In genomic region chr13:34512811-34513210, GRCh38 we compare ENCODE assay signal across 23 cellular contexts.
"Had no signal": no experiment of that assay in that cellular context is flagged by ENCODE, and none has a peak within 500 bp of the region (broad histone marks: within the 10 kb centered on the region; RNA-seq: fewer than 3 reads in every experiment).

No MANE protein-coding gene starts in this region.

- H3K9me3 ChIP-seq: esophagus muscularis mucosa, gastroesophageal sphincter, heart left ventricle, lower lobe of right lung, mucosa of descending colon had no signal

- FAIRE-seq: colon, endothelial cell of umbilical vein, frontal cortex had no signal

- H3K4me2 ChIP-seq: hepatocyte had no signal

- H3K79me2 ChIP-seq: hepatocyte had no signal

- H3K4me3 ChIP-seq: coronary artery, dorsolateral prefrontal cortex, esophagus muscularis mucosa, gastroesophageal sphincter, heart left ventricle, hepatocyte, left lung, lower lobe of right lung, mucosa of descending colon had no signal

- H2AFZ ChIP-seq: hepatocyte had no signal

- H3K4me1 ChIP-seq: esophagus muscularis mucosa, foreskin keratinocyte, gastroesophageal sphincter, heart left ventricle, left lung, lower lobe of right lung had no signal

- DNase-seq: dermis blood vessel endothelial cell; dorsolateral prefrontal cortex; effector CD4-positive, alpha-beta T cell; effector memory CD4-positive, alpha-beta T cell; foreskin keratinocyte; heart left ventricle; hypothalamus; immature natural killer cell; islet precursor cell; left cardiac atrium; left lung; left ventricle myocardium superior; lower lobe of right lung; mesenchymal stem cell; mucosa of descending colon; naive B cell had no signal

- H3K27me3 ChIP-seq: dorsolateral prefrontal cortex, esophagus muscularis mucosa, foreskin keratinocyte, gastroesophageal sphincter, heart left ventricle, hepatocyte, left lung had no signal

- ATAC-seq: foreskin keratinocyte, gastroesophageal sphincter, heart left ventricle, left cardiac atrium, left lung, left ventricle myocardium superior, lower lobe of right lung, mucosa of descending colon had no signal

- H3K27ac ChIP-seq: coronary artery, dorsolateral prefrontal cortex, esophagus muscularis mucosa, foreskin keratinocyte, gastroesophageal sphincter, heart left ventricle, hepatocyte, left lung, lower lobe of right lung had no signal

- H3K36me3 ChIP-seq: esophagus muscularis mucosa, gastroesophageal sphincter, heart left ventricle, left lung, lower lobe of right lung had no signal
